In the genomic region with DNA sequence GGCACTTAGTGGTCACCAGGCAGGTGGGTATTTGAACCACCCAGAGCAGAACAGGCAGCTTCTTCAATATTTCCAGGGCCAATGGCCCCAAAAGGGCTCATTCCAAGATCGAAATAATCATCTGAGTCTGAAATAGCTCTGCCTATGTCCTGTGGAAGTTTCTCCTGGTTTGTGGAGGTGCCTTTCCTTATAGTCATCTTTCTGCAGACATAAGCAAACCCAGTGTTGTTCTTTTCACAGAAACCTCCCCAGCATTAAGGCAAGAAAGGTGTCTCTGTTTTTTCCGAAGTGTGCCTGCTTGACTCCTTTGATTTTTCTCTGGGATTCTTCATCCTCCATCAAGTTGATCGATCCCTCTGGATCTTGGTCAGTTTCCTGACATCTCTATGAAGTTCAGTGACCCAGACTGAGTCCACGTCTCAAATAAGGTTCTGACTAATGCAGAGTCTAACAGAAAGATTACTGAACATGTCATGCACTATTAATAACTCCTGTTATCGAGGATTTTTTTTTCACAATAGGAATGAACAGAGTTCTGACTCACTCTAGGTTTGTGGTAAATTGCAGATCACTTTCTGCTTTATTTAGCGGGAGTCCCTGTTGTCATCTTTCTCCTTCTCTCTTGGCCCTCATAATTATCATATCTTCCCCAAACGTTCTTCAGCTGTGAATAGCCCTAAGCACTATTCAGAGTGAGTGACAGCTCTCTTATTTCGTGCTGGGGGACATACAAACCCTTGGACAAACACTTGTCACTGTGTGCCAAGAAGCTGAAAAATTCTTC, we compare ENCODE assay signal across 9 cellular contexts. TPM values are rescaled to one million over a fixed set of nuclear protein-coding genes. Genes with fewer than 3 reads are reported as not detected.
DNase-seq lines count a peak whose midpoint lies in the region; ATAC-seq lines count a peak whose summit lies in the region.
"Had no signal": no experiment of that assay in that cellular context is flagged by ENCODE, and none has a peak within 500 bp of the region (broad histone marks: within the 10 kb centered on the region; RNA-seq: fewer than 3 reads in every experiment).

No MANE protein-coding gene starts in this region.

- DNase-seq in activated naive CD4-positive, alpha-beta T cell treated with anti-CD3 and anti-CD28 coated beads, Interleukin-2, amount 10 ng/mL, durations not matched to agents 7 days and 5 days, result no peak
- DNase-seq in activated naive CD4-positive, alpha-beta T cell treated with anti-CD3 and anti-CD28 coated beads for 36 hours, result no peak
- DNase-seq in T-helper 17 cell (no peak), Right ventricle myocardium superior (no peak), cerebellum (ENCODE audit: low spot score) (no peak), GDM1 (lab: John Stamatoyannopoulos, UW) (no peak)
- DNase-seq: activated naive CD8-positive, alpha-beta T cell treated with anti-CD3 and anti-CD28 coated beads, Interleukin-2, amount 10 ng/mL, durations not matched to agents 7 days and 5 days had no signal

- no peaks in the 10 kb centered on the region for H3K36me3 ChIP-seq in stomach smooth muscle (ENCODE audit: control insufficient read depth in 2 of 2, insufficient read depth in 2 of 2, low read length in 2 of 2)

- intact Hi-C loops in activated naive CD4-positive, alpha-beta T cell treated with anti-CD3 and anti-CD28 coated beads for 36 hours (cut with micrococcal nuclease), result loop anchor here (10.0 kb wide), 1 partner anchor 524 kb away; a partner anchor contains a TSS
- intact Hi-C loops in Right ventricle myocardium superior (cut with DNase I), result no loop called here

- CTCF ChIA-PET in activated naive CD4-positive, alpha-beta T cell treated with anti-CD3 and anti-CD28 coated beads, Interleukin-2, amount 10 ng/mL, durations not matched to agents 7 days and 5 days (lab: Charles Lee), result interaction anchor here (0.7 kb wide), 1 partner anchor 11 kb away, joined by 3 read pairs; a partner anchor contains a TSS
- CTCF ChIA-PET in activated naive CD4-positive, alpha-beta T cell treated with anti-CD3 and anti-CD28 coated beads for 36 hours (lab: Charles Lee), result interaction anchor here (0.6 kb wide), 3 partner anchors 14 to 83 kb away, joined by 3 to 10 read pairs (median 5); no protein-coding TSS in a partner anchor

- H3K4me3 Mint-ChIP-seq in activated naive CD4-positive, alpha-beta T cell treated with anti-CD3 and anti-CD28 coated beads, Interleukin-2, amount 10 ng/mL, durations not matched to agents 7 days and 5 days, result peak overlapping the region; percentile 2
- no peak overlapping the region for H3K4me3 Mint-ChIP-seq in activated naive CD4-positive, alpha-beta T cell treated with anti-CD3 and anti-CD28 coated beads for 36 hours
- H3K4me3 Mint-ChIP-seq in T-helper 17 cell, result peak overlapping the region; percentile 12

- H3K9me3 ChIP-seq in T-helper 17 cell (ENCODE audit: control insufficient read depth, low read length, poor library complexity, severe bottlenecking) (no peaks in the 10 kb centered on the region), stomach smooth muscle (ENCODE audit: control insufficient read depth in 2 of 2, low read length in 2 of 2) (no peaks in the 10 kb centered on the region)

- H3K27me3 ChIP-seq in stomach smooth muscle (ENCODE audit: control insufficient read depth in 1 of 2, insufficient read depth in 2 of 2, low read length in 2 of 2), result no peaks in the 10 kb centered on the region

- no peak for ATAC-seq in T-helper 17 cell
- ATAC-seq in Right ventricle myocardium superior (ENCODE audit: poor library complexity), result peak; percentile 44
- ATAC-seq in GM19463 (IDR thresholded peaks at IDR 0.05; ENCODE audit: unreplicated experiment), result no peak

- H3K9ac ChIP-seq in stomach smooth muscle (ENCODE audit: low read length in 2 of 2), result peak overlapping the region; percentile 94 to 99

- peaks cover 15% of the 10 kb centered on the region for H3K36me3 Mint-ChIP-seq in activated naive CD4-positive, alpha-beta T cell treated with anti-CD3 and anti-CD28 coated beads, Interleukin-2, amount 10 ng/mL, durations not matched to agents 7 days and 5 days
- no peaks in the 10 kb centered on the region for H3K36me3 Mint-ChIP-seq in activated naive CD4-positive, alpha-beta T cell treated with anti-CD3 and anti-CD28 coated beads for 36 hours (ENCODE audit: low read depth)
- H3K36me3 Mint-ChIP-seq in T-helper 17 cell (ENCODE audit: low read depth), result peaks cover 4% of the 10 kb centered on the region

- H3K9me3 Mint-ChIP-seq in activated naive CD4-positive, alpha-beta T cell treated with anti-CD3 and anti-CD28 coated beads, Interleukin-2, amount 10 ng/mL, durations not matched to agents 7 days and 5 days, result no peaks in the 10 kb centered on the region
- no peaks in the 10 kb centered on the region for H3K9me3 Mint-ChIP-seq in activated naive CD4-positive, alpha-beta T cell treated with anti-CD3 and anti-CD28 coated beads for 36 hours
- H3K9me3 Mint-ChIP-seq: activated naive CD8-positive, alpha-beta T cell treated with anti-CD3 and anti-CD28 coated beads, Interleukin-2, amount 10 ng/mL, durations not matched to agents 7 days and 5 days had no signal

- peaks cover 15% of the 10 kb centered on the region for H3K27me3 Mint-ChIP-seq in activated naive CD4-positive, alpha-beta T cell treated with anti-CD3 and anti-CD28 coated beads, Interleukin-2, amount 10 ng/mL, durations not matched to agents 7 days and 5 days
- H3K27me3 Mint-ChIP-seq in activated naive CD4-positive, alpha-beta T cell treated with anti-CD3 and anti-CD28 coated beads for 36 hours (ENCODE audit: low read depth), result no peaks in the 10 kb centered on the region
- no peaks in the 10 kb centered on the region for H3K27me3 Mint-ChIP-seq in T-helper 17 cell

- H3K4me1 ChIP-seq in stomach smooth muscle (ENCODE audit: control insufficient read depth, insufficient read depth, low read length), result peaks cover 43% of the 10 kb centered on the region

- H3K27ac ChIP-seq in stomach smooth muscle (ENCODE audit: low read length), result peak overlapping the region; percentile 96

- peak overlapping the region; percentile 17 for H3K27ac Mint-ChIP-seq in activated naive CD4-positive, alpha-beta T cell treated with anti-CD3 and anti-CD28 coated beads, Interleukin-2, amount 10 ng/mL, durations not matched to agents 7 days and 5 days
- no peak overlapping the region for H3K27ac Mint-ChIP-seq in activated naive CD4-positive, alpha-beta T cell treated with anti-CD3 and anti-CD28 coated beads for 36 hours
- H3K27ac Mint-ChIP-seq in T-helper 17 cell, result no peak overlapping the region

- peak overlapping the region; percentile 66 to 89 for H3K4me3 ChIP-seq in stomach smooth muscle (ENCODE audit: low read length in 2 of 2)

- peaks cover 37% of the 10 kb centered on the region for H3K4me1 Mint-ChIP-seq in activated naive CD4-positive, alpha-beta T cell treated with anti-CD3 and anti-CD28 coated beads, Interleukin-2, amount 10 ng/mL, durations not matched to agents 7 days and 5 days
- peaks cover 38% of the 10 kb centered on the region for H3K4me1 Mint-ChIP-seq in activated naive CD4-positive, alpha-beta T cell treated with anti-CD3 and anti-CD28 coated beads for 36 hours (ENCODE audit: low read depth)
- peaks cover 25% of the 10 kb centered on the region for H3K4me1 Mint-ChIP-seq in T-helper 17 cell

RNA-seq across cellular contexts. Expression of a gene that starts 1.5 kb away (rescaled TPM):
- total RNA-seq in activated naive CD4-positive, alpha-beta T cell treated with anti-CD3 and anti-CD28 coated beads for 36 hours, result not detected
- total RNA-seq in T-helper 17 cell (not detected), Right ventricle myocardium superior (not detected), cerebellum (not detected)
- total RNA-seq: activated naive CD8-positive, alpha-beta T cell treated with anti-CD3 and anti-CD28 coated beads, Interleukin-2, amount 10 ng/mL, durations not matched to agents 7 days and 5 days had no signal

RNA-seq across cellular contexts. Expression of a gene that starts 1.7 kb away (rescaled TPM):
- total RNA-seq in activated naive CD4-positive, alpha-beta T cell treated with anti-CD3 and anti-CD28 coated beads for 36 hours, result 10 to 100 TPM; 51.8 to 52.1 TPM
- total RNA-seq in T-helper 17 cell (10 to 100 TPM; 76.0 to 88.9 TPM), Right ventricle myocardium superior (37.5 TPM), cerebellum (43.9 TPM)

RNA-seq across cellular contexts. Expression of a gene that starts 10.6 kb away (rescaled TPM):
- 10 to 100 TPM; 22.2 to 25.5 TPM for total RNA-seq in activated naive CD4-positive, alpha-beta T cell treated with anti-CD3 and anti-CD28 coated beads for 36 hours
- total RNA-seq in T-helper 17 cell (10 to 100 TPM; 17.2 to 28.6 TPM), Right ventricle myocardium superior (1.8 TPM), cerebellum (16.2 TPM)

RNA-seq across cellular contexts. Expression of a gene that starts 33.7 kb away (rescaled TPM):
- total RNA-seq in activated naive CD4-positive, alpha-beta T cell treated with anti-CD3 and anti-CD28 coated beads for 36 hours, result under 1 TPM in 1 of 2 experiments, not detected in 1; 0.17 TPM
- total RNA-seq in T-helper 17 cell (under 1 TPM in 1 of 2 donors, not detected in 1; 0.26 TPM), Right ventricle myocardium superior (0.40 TPM), cerebellum (not detected)

RNA-seq across cellular contexts. Expression of a gene that starts 51.5 kb away (rescaled TPM):
- 100 to 1,000 TPM; 122 to 125 TPM for total RNA-seq in activated naive CD4-positive, alpha-beta T cell treated with anti-CD3 and anti-CD28 coated beads for 36 hours
- 10 to 100 TPM; 51.8 to 63.9 TPM for total RNA-seq in T-helper 17 cell
- 88.0 TPM for total RNA-seq in Right ventricle myocardium superior
- total RNA-seq in cerebellum, result 50.5 TPM
